Comparison of ENCODE assay signal across 14 cellular contexts in genomic region chr14:55807992-55808391, GRCh38.
DNase-seq lines count a peak whose midpoint lies in the region; ATAC-seq, FAIRE-seq and TF ChIP-seq lines count a peak whose summit lies in the region.
"Had no signal": no experiment of that assay in that cellular context is flagged by ENCODE, and none has a peak within 500 bp of the region (broad histone marks: within the 10 kb centered on the region; RNA-seq: fewer than 3 reads in every experiment).

No MANE protein-coding gene starts in this region.

- H3K27me3 Mint-ChIP-seq in activated CD4-positive, alpha-beta T cell treated with anti-CD3 and anti-CD28 coated beads for 36 hours: no peaks in the 10 kb centered on the region
- no peaks in the 10 kb centered on the region for H3K27me3 Mint-ChIP-seq in activated CD4-positive, alpha-beta memory T cell treated with anti-CD3 and anti-CD28 coated beads for 36 hours
- peaks cover 4% of the 10 kb centered on the region for H3K27me3 Mint-ChIP-seq in HFFc6 (ENCODE audit: insufficient read depth)

- H3K27me3 ChIP-seq in small intestine (ENCODE audit: control insufficient read depth in 2 of 2, insufficient read depth in 2 of 2, low read length in 2 of 2): no peaks in the 10 kb centered on the region
- no peaks in the 10 kb centered on the region for H3K27me3 ChIP-seq in GM23248 (replicated peaks; ENCODE audit: insufficient read depth)

- no peaks in the 10 kb centered on the region for H3K79me2 ChIP-seq in GM23248 (ENCODE audit: insufficient read depth)

- H3K9me2 ChIP-seq in GM23248 (ENCODE audit: insufficient read depth): no peaks in the 10 kb centered on the region

- ATAC-seq in activated CD4-positive, alpha-beta T cell treated with anti-CD3 and anti-CD28 coated beads for 36 hours: no peak
- no peak for ATAC-seq in HG03442 (IDR thresholded peaks at IDR 0.05; ENCODE audit: unreplicated experiment)

- no peak for DNase-seq in activated CD4-positive, alpha-beta T cell treated with anti-CD3 and anti-CD28 coated beads for 36 hours
- DNase-seq in activated CD4-positive, alpha-beta T cell treated with anti-CD3 and anti-CD28 coated beads for 1 hour: no peak
- DNase-seq in activated CD4-positive, alpha-beta memory T cell treated with anti-CD3 and anti-CD28 coated beads for 36 hours: no peak
- DNase-seq in epithelial cell of prostate (ENCODE audit: low read depth, low spot score) (no peak), small intestine (peak; percentile 92), HFFc6 (no peak), GM23248 (no peak)
- DNase-seq: GDM1; NCI-H187; NCI-H748 treated with DMSO at 0.1 percent for 48 hours; stimulated activated naive B cell treated with anti-CD40 and anti-IgM and Interleukin-4, amounts not matched to agents 10 μg/mL and 1 μg/mL and 100 μg/mL, for 72 hours; T1000 had no signal

- H3K9me3 Mint-ChIP-seq in activated CD4-positive, alpha-beta T cell treated with anti-CD3 and anti-CD28 coated beads for 36 hours (ENCODE audit: low read depth): peaks cover 5% of the 10 kb centered on the region
- peaks cover 16% of the 10 kb centered on the region for H3K9me3 Mint-ChIP-seq in activated CD4-positive, alpha-beta memory T cell treated with anti-CD3 and anti-CD28 coated beads for 36 hours
- H3K9me3 Mint-ChIP-seq in HFFc6: peaks cover 5% of the 10 kb centered on the region; the same call in 1 of the 2 replicates

- H3K4me3 ChIP-seq in small intestine (ENCODE audit: low read depth in 1 of 2, low read length in 2 of 2) (no peak overlapping the region), GM23248 (no peak overlapping the region)

- H3K36me3 ChIP-seq in small intestine (ENCODE audit: control insufficient read depth in 2 of 2, insufficient read depth in 2 of 2, low read length in 2 of 2) (no peaks in the 10 kb centered on the region), GM23248 (ENCODE audit: low read depth) (no peaks in the 10 kb centered on the region)

- H3K4me1 Mint-ChIP-seq in activated CD4-positive, alpha-beta T cell treated with anti-CD3 and anti-CD28 coated beads for 36 hours: peaks cover 37% of the 10 kb centered on the region
- peaks cover 48% of the 10 kb centered on the region for H3K4me1 Mint-ChIP-seq in activated CD4-positive, alpha-beta memory T cell treated with anti-CD3 and anti-CD28 coated beads for 36 hours (ENCODE audit: low read depth)
- H3K4me1 Mint-ChIP-seq in HFFc6 (ENCODE audit: low read depth): peaks cover 9% of the 10 kb centered on the region; the same call in 1 of the 2 replicates

- TF ChIP-seq CTCF in HFFc6 (IDR thresholded peaks at IDR 0.05): no peak

- H3K4me2 ChIP-seq in GM23248 (ENCODE audit: unreplicated experiment): no peak overlapping the region

- WGBS in small intestine, 3 donors: 6 to 28% (median 26%) methylated on average over 1 of the region's 1 CpG
- WGBS in GM23248 (ENCODE audit: low coverage in 1 of 2, low lambda C conversion rate in 2 of 2, missing lambda C conversion rate in 2 of 2), 2 experiments: 100% methylated on average over 1 of the region's 1 CpG

- H3F3A ChIP-seq in GM23248 (ENCODE audit: insufficient read depth): no peaks in the 10 kb centered on the region

- intact Hi-C loops in activated CD4-positive, alpha-beta T cell treated with anti-CD3 and anti-CD28 coated beads for 36 hours (cut with DNase I, micrococcal nuclease): no loop called here
- intact Hi-C loops in activated CD4-positive, alpha-beta memory T cell treated with anti-CD3 and anti-CD28 coated beads for 36 hours (cut with micrococcal nuclease): loop anchor here (2.0 to 10.0 kb wide), 3 partner anchors 45 to 363 kb away; partner anchors contain the start of gene TBPL2

- POLR2A ChIA-PET in activated CD4-positive, alpha-beta T cell treated with anti-CD3 and anti-CD28 coated beads for 36 hours (lab: Charles Lee): no interaction called here
- POLR2A ChIA-PET in activated CD4-positive, alpha-beta memory T cell treated with anti-CD3 and anti-CD28 coated beads for 36 hours (lab: Charles Lee): no interaction called here

- no peak overlapping the region for H3K9ac ChIP-seq in GM23248

- no peak for FAIRE-seq in small intestine (lab: Jason Lieb, UNC)
- FAIRE-seq: A204.1 had no signal

- H3K4me1 ChIP-seq in small intestine (ENCODE audit: control insufficient read depth in 2 of 2, insufficient read depth in 1 of 2, low read depth in 1 of 2, low read length in 1 of 2) (peaks cover 11 to 15% of the 10 kb centered on the region in 2 donors), GM23248 (ENCODE audit: insufficient read depth) (no peaks in the 10 kb centered on the region)

- H3K9me3 ChIP-seq in small intestine (ENCODE audit: control insufficient read depth, low read depth): no peaks in the 10 kb centered on the region
- no peaks in the 10 kb centered on the region for H3K9me3 ChIP-seq in GM23248 (ENCODE audit: low read depth)

- no peaks in the 10 kb centered on the region for H4K20me1 ChIP-seq in GM23248 (ENCODE audit: insufficient read depth)

- in situ Hi-C loops in GM23248 (cut with MboI): no loop called here

- H3K36me3 Mint-ChIP-seq in activated CD4-positive, alpha-beta T cell treated with anti-CD3 and anti-CD28 coated beads for 36 hours (ENCODE audit: low read depth): peaks cover 2% of the 10 kb centered on the region
- peaks cover 20% of the 10 kb centered on the region for H3K36me3 Mint-ChIP-seq in activated CD4-positive, alpha-beta memory T cell treated with anti-CD3 and anti-CD28 coated beads for 36 hours
- H3K36me3 Mint-ChIP-seq in HFFc6 (ENCODE audit: low read depth): no peaks in the 10 kb centered on the region
- H3K36me3 Mint-ChIP-seq: stimulated activated naive B cell treated with anti-CD40 and anti-IgM and Interleukin-4, amounts not matched to agents 10 μg/mL and 1 μg/mL and 100 μg/mL, for 72 hours had no signal

- CTCF ChIA-PET in activated CD4-positive, alpha-beta T cell treated with anti-CD3 and anti-CD28 coated beads for 36 hours (lab: Charles Lee): no interaction called here
- CTCF ChIA-PET in activated CD4-positive, alpha-beta memory T cell treated with anti-CD3 and anti-CD28 coated beads for 36 hours (lab: Charles Lee): interaction anchor here (0.7 to 1.3 kb wide), 3 partner anchors 11 to 343 kb away, joined by 3 read pairs; no protein-coding TSS in a partner anchor

- peak overlapping the region; percentile 77 for H3K27ac ChIP-seq in epithelial cell of prostate
- peak overlapping the region; percentile 92 to 95 for H3K27ac ChIP-seq in small intestine (ENCODE audit: low read depth in 1 of 2, low read length in 1 of 2)
- no peak overlapping the region for H3K27ac ChIP-seq in GM23248

- no peak overlapping the region for H3K4me3 Mint-ChIP-seq in activated CD4-positive, alpha-beta T cell treated with anti-CD3 and anti-CD28 coated beads for 36 hours
- no peak overlapping the region for H3K4me3 Mint-ChIP-seq in activated CD4-positive, alpha-beta memory T cell treated with anti-CD3 and anti-CD28 coated beads for 36 hours
- H3K4me3 Mint-ChIP-seq in HFFc6: no peak overlapping the region
- H3K4me3 Mint-ChIP-seq: stimulated activated naive B cell treated with anti-CD40 and anti-IgM and Interleukin-4, amounts not matched to agents 10 μg/mL and 1 μg/mL and 100 μg/mL, for 72 hours had no signal

- H2AFZ ChIP-seq in GM23248: no peak overlapping the region

- H3K27ac Mint-ChIP-seq in activated CD4-positive, alpha-beta T cell treated with anti-CD3 and anti-CD28 coated beads for 36 hours: peak overlapping the region; percentile 76
- H3K27ac Mint-ChIP-seq in activated CD4-positive, alpha-beta memory T cell treated with anti-CD3 and anti-CD28 coated beads for 36 hours: peak overlapping the region; percentile 82
- H3K27ac Mint-ChIP-seq in HFFc6: no peak overlapping the region
- H3K27ac Mint-ChIP-seq: stimulated activated naive B cell treated with anti-CD40 and anti-IgM and Interleukin-4, amounts not matched to agents 10 μg/mL and 1 μg/mL and 100 μg/mL, for 72 hours had no signal
